Comparison of ENCODE assay signal across 1 cellular context in genomic region chr3:122572940-122573412, GRCh38.
TF ChIP-seq lines count a peak whose summit lies in the region.

No MANE protein-coding gene starts in this region.

TF ChIP-seq in HepG2, 621 proteins besides CTCF, POLR2A, EP300 and RAD21 (continued from another document and continues in another):
- TF ChIP-seq ZNF281 (CRISPR knock-in tag; IDR thresholded peaks at IDR 0.05; ENCODE audit: borderline replicate concordance) (no peak), CREB3 (CRISPR knock-in tag; IDR thresholded peaks at IDR 0.05) (no peak), DZIP1 (CRISPR knock-in tag; IDR thresholded peaks at IDR 0.05) (no peak), ZNF619 (CRISPR knock-in tag; IDR thresholded peaks at IDR 0.05) (no peak), GPN1 (CRISPR knock-in tag; IDR thresholded peaks at IDR 0.05; ENCODE audit: borderline replicate concordance) (no peak), CSRNP1 (CRISPR knock-in tag; IDR thresholded peaks at IDR 0.05) (no peak), RBM22 (optimal IDR thresholded peaks at IDR 0.05; ENCODE audit: low read length) (no peak), ZSCAN22 (CRISPR knock-in tag; IDR thresholded peaks at IDR 0.05) (no peak), RARA (CRISPR knock-in tag; IDR thresholded peaks at IDR 0.05) (peak; percentile 86), CREM (IDR thresholded peaks at IDR 0.05) (no peak), CREM (CRISPR knock-in tag; IDR thresholded peaks at IDR 0.05) (no peak), ZNF724P (CRISPR knock-in tag; IDR thresholded peaks at IDR 0.05; ENCODE audit: borderline replicate concordance) (no peak), THAP11 (CRISPR knock-in tag; IDR thresholded peaks at IDR 0.05) (peak; percentile 63), E2F1 (CRISPR knock-in tag; IDR thresholded peaks at IDR 0.05) (no peak), MTA1 (CRISPR knock-in tag; IDR thresholded peaks at IDR 0.05; ENCODE audit: borderline replicate concordance) (no peak), MAFF (IDR thresholded peaks at IDR 0.05; ENCODE audit: low read depth, low read length) (no peak), ZNF44 (CRISPR knock-in tag; IDR thresholded peaks at IDR 0.05) (no peak), TBL1XR1 (IDR thresholded peaks at IDR 0.05; ENCODE audit: borderline replicate concordance, low read length, partially characterized antibody) (no peak), ZNF335 (CRISPR knock-in tag; IDR thresholded peaks at IDR 0.05) (no peak), ZBTB8A (CRISPR knock-in tag; IDR thresholded peaks at IDR 0.05; ENCODE audit: borderline replicate concordance, low read depth) (no peak), IRX3 (CRISPR knock-in tag; IDR thresholded peaks at IDR 0.05; ENCODE audit: borderline replicate concordance, low read depth) (no peak), SOX13 (IDR thresholded peaks at IDR 0.05) (no peak), SOX13 (CRISPR knock-in tag; conservative IDR thresholded peaks at IDR 0.05 in 1 of 2, IDR thresholded peaks at IDR 0.05 in 1 of 2) (peak in 1 of 2 experiments; percentile 74; a peak in 2 of 4 replicates), ARID5B (CRISPR knock-in tag; IDR thresholded peaks at IDR 0.05) (peak; percentile 87), MXD3 (CRISPR knock-in tag; IDR thresholded peaks at IDR 0.05) (no peak), TFDP1 (CRISPR knock-in tag; IDR thresholded peaks at IDR 0.05; ENCODE audit: borderline replicate concordance) (no peak), GABPB1 (CRISPR knock-in tag; IDR thresholded peaks at IDR 0.05) (peak; percentile 14; the same call in 1 of the 2 replicates), ZNF430 (CRISPR knock-in tag; IDR thresholded peaks at IDR 0.05) (no peak), NPAS2 (CRISPR knock-in tag; IDR thresholded peaks at IDR 0.05; ENCODE audit: borderline replicate concordance) (no peak), ZNF512 (CRISPR knock-in tag; IDR thresholded peaks at IDR 0.05) (no peak), SAP130 (CRISPR knock-in tag; IDR thresholded peaks at IDR 0.05; ENCODE audit: low read depth) (peak; percentile 79), CREB1 (IDR thresholded peaks at IDR 0.05) (no peak), CREB1 (CRISPR knock-in tag; IDR thresholded peaks at IDR 0.05) (peak; percentile 57), KDM6A (CRISPR knock-in tag; IDR thresholded peaks at IDR 0.05; ENCODE audit: low read depth) (no peak), FOXP1 (IDR thresholded peaks at IDR 0.05) (no peak), FOXP1 (CRISPR knock-in tag; IDR thresholded peaks at IDR 0.05) (peak; percentile 56), MEIS2 (CRISPR knock-in tag; IDR thresholded peaks at IDR 0.05) (0 out of 2 replicates have a peak, but pooled peaks have one; percentile 43), PAXIP1 (CRISPR knock-in tag; conservative IDR thresholded peaks at IDR 0.05) (peak; percentile 66), ZNF644 (CRISPR knock-in tag; IDR thresholded peaks at IDR 0.05; ENCODE audit: low read depth) (peak; percentile 76), ZNF841 (CRISPR knock-in tag; IDR thresholded peaks at IDR 0.05; ENCODE audit: borderline replicate concordance) (no peak)
